ENCODE assay signal across 8 cellular contexts in genomic region chr17:5111402-5112204, GRCh38. TPM values are rescaled to one million over a fixed set of nuclear protein-coding genes. Genes with fewer than 3 reads are reported as not detected.
A peak's percentile ranks its signal among the peaks of the same experiment; 100 is the strongest.
DNase-seq lines count a peak whose midpoint lies in the region; ATAC-seq and TF ChIP-seq lines count a peak whose summit lies in the region.

Gene ZNF232 (minus strand): TSS chr17:5111878. CDS start chr17:5111822, 56 bp downstream.

- peaks cover 59% of the 10 kb centered on the region for H3K36me3 Mint-ChIP-seq in activated naive CD8-positive, alpha-beta T cell treated with anti-CD3 and anti-CD28 coated beads, Interleukin-2, amount 10 ng/mL, durations not matched to agents 7 days and 5 days

- peak within 1 kb of the TSS; percentile 94 for H3K4me3 ChIP-seq in SU-DHL-6 (ENCODE audit: insufficient read depth, low read length, poor library complexity, severe bottlenecking)
- peak within 1 kb of the TSS; percentile 60 for H3K4me3 ChIP-seq in ovary
- H3K4me3 ChIP-seq in thyroid gland (replicated peaks in 1 of 3): peak within 1 kb of the TSS; percentile 68 to 77 (median 73)

- H3K4me2 ChIP-seq in SU-DHL-6 (ENCODE audit: low read depth, low read length, poor library complexity, severe bottlenecking): peak within 1 kb of the TSS; percentile 75

- intact Hi-C loops in Right ventricle myocardium inferior (cut with DNase I): loop anchor here (5.0 kb wide), 1 partner anchor 81 kb away; the partner anchor contains the start of gene ZNF594
- intact Hi-C loops in ovary (cut with DNase I): no loop called here
- intact Hi-C loops in thyroid gland (cut with DNase I): no loop called here

- H3K4me3 Mint-ChIP-seq in activated naive CD8-positive, alpha-beta T cell treated with anti-CD3 and anti-CD28 coated beads, Interleukin-2, amount 10 ng/mL, durations not matched to agents 7 days and 5 days: peak within 1 kb of the TSS; percentile 84

- H2AFZ ChIP-seq in SU-DHL-6 (ENCODE audit: low read depth, low read length, severe bottlenecking): peak within 1 kb of the TSS; percentile 70

- peak; percentile 45 for TF ChIP-seq POLR2A in ovary (IDR thresholded peaks at IDR 0.05)
- peak in 1 of 2 donors; percentile 67 for TF ChIP-seq POLR2A in thyroid gland (IDR thresholded peaks at IDR 0.05)

- H3K27ac ChIP-seq in SU-DHL-6 (ENCODE audit: low read depth, low read length) (peak within 1 kb of the TSS; percentile 62), ovary (peak within 1 kb of the TSS in 1 of 2 donors; percentile 55), thyroid gland (peak within 1 kb of the TSS; percentile 7 to 57 (median 55))

- no peaks in the 10 kb centered on the region for H3K27me3 ChIP-seq in SU-DHL-6 (ENCODE audit: low read length)
- H3K27me3 ChIP-seq in ovary: peaks cover 2% of the 10 kb centered on the region
- peaks cover 8% of the 10 kb centered on the region for H3K27me3 ChIP-seq in thyroid gland

- H3K27me3 Mint-ChIP-seq in activated naive CD8-positive, alpha-beta T cell treated with anti-CD3 and anti-CD28 coated beads, Interleukin-2, amount 10 ng/mL, durations not matched to agents 7 days and 5 days: peaks cover 9% of the 10 kb centered on the region

- 0 to 1% (median 0%) methylated on average over 68 to 69 of the region's 69 CpGs for whole genome bisulfite sequencing in ovary, 3 donors
- WGBS in thyroid gland, 2 donors: 1% methylated on average over 17 of the region's 69 CpGs

- no peaks in the 10 kb centered on the region for H4K20me1 ChIP-seq in SU-DHL-6 (ENCODE audit: low read depth, low read length)

- POLR2A ChIA-PET in activated naive CD8-positive, alpha-beta T cell treated with anti-CD3 and anti-CD28 coated beads, Interleukin-2, amount 10 ng/mL, durations not matched to agents 7 days and 5 days (lab: Charles Lee): interaction anchor here (0.5 to 1.1 kb wide), 2 partner anchors 33 to 912 kb away, joined by 3 read pairs; partner anchors contain the start of gene ZFP3

- H3K9ac ChIP-seq in SU-DHL-6 (ENCODE audit: low read length): peak within 1 kb of the TSS; percentile 86

- TF ChIP-seq CTCF in SU-DHL-6 (IDR thresholded peaks at IDR 0.05; ENCODE audit: insufficient read depth, low read length, poor library complexity, severe bottlenecking): no peak
- TF ChIP-seq CTCF in ovary (IDR thresholded peaks at IDR 0.05): no peak
- peak in 1 of 6 experiments; percentile 19 for TF ChIP-seq CTCF in thyroid gland (IDR thresholded peaks at IDR 0.05)

- H3K4me1 ChIP-seq in ovary (ENCODE audit: insufficient read depth) (peaks cover 3% of the 10 kb centered on the region), thyroid gland (peaks cover 6% of the 10 kb centered on the region in 2 donors)

- peaks cover 11% of the 10 kb centered on the region; the same call in 1 of the 2 replicates for H3F3A ChIP-seq in SU-DHL-6 (ENCODE audit: insufficient read depth)

- ATAC-seq in HG02588 (IDR thresholded peaks at IDR 0.05; ENCODE audit: unreplicated experiment) (peak; percentile 87), Right ventricle myocardium inferior (peak; percentile 96)
- ATAC-seq in activated naive CD8-positive, alpha-beta T cell treated with anti-CD3 and anti-CD28 coated beads, Interleukin-2, amount 10 ng/mL, durations not matched to agents 7 days and 5 days (ENCODE audit: low read depth): peak; percentile 95

- peaks cover 4% of the 10 kb centered on the region for H3K9me3 Mint-ChIP-seq in activated naive CD8-positive, alpha-beta T cell treated with anti-CD3 and anti-CD28 coated beads, Interleukin-2, amount 10 ng/mL, durations not matched to agents 7 days and 5 days

- peaks cover 11% of the 10 kb centered on the region for H3K4me1 Mint-ChIP-seq in activated naive CD8-positive, alpha-beta T cell treated with anti-CD3 and anti-CD28 coated beads, Interleukin-2, amount 10 ng/mL, durations not matched to agents 7 days and 5 days

- peak; percentile 48 for DNase-seq in GM04503 (ENCODE audit: low read depth)
- peak; percentile 94 for DNase-seq in NCI-H1105 treated with DMSO at 0.1 percent for 48 hours (lab: John Stamatoyannopoulos, UW)
- DNase-seq in activated naive CD8-positive, alpha-beta T cell treated with anti-CD3 and anti-CD28 coated beads, Interleukin-2, amount 10 ng/mL, durations not matched to agents 7 days and 5 days: peak; percentile 93
- DNase-seq in Right ventricle myocardium inferior (ENCODE audit: missing footprints): peak; percentile 97
- DNase-seq in ovary: peak; percentile 91 to 96 (median 94)
- DNase-seq in thyroid gland: peak; percentile 94 to 97

- H3K36me3 ChIP-seq in SU-DHL-6 (ENCODE audit: low read length): peaks cover 13% of the 10 kb centered on the region
- no peaks in the 10 kb centered on the region for H3K36me3 ChIP-seq in ovary
- peaks cover 0 to 9% of the 10 kb centered on the region in 2 donors for H3K36me3 ChIP-seq in thyroid gland

- TF ChIP-seq EP300 in ovary (IDR thresholded peaks at IDR 0.05): no peak

- no peaks in the 10 kb centered on the region for H3K9me2 ChIP-seq in SU-DHL-6 (replicated peaks; ENCODE audit: insufficient read depth, low read length)

- H3K27ac Mint-ChIP-seq in activated naive CD8-positive, alpha-beta T cell treated with anti-CD3 and anti-CD28 coated beads, Interleukin-2, amount 10 ng/mL, durations not matched to agents 7 days and 5 days: peak within 1 kb of the TSS; percentile 79

- peaks cover 35% of the 10 kb centered on the region for H3K79me2 ChIP-seq in SU-DHL-6 (ENCODE audit: insufficient read depth, low read length)

- H3K9me3 ChIP-seq in SU-DHL-6 (ENCODE audit: insufficient read depth, low read length) (no peaks in the 10 kb centered on the region), ovary (no peaks in the 10 kb centered on the region), thyroid gland (no peaks in the 10 kb centered on the region)

RNA-seq across cellular contexts. Expression of gene ZNF232, which starts in this region (rescaled TPM):
- 10 to 100 TPM in 1 of 2 experiments, 1 to 10 TPM in 1; 9.4 to 12.9 TPM for total RNA-seq in activated naive CD8-positive, alpha-beta T cell treated with anti-CD3 and anti-CD28 coated beads, Interleukin-2, amount 10 ng/mL, durations not matched to agents 7 days and 5 days
- total RNA-seq in Right ventricle myocardium inferior (4.9 TPM), ovary (10 to 100 TPM in 4 of 7 donors, 1 to 10 TPM in 3; 7.8 to 15.3 (median 11.1) TPM), thyroid gland (10 to 100 TPM in 2 of 4 donors, 1 to 10 TPM in 2; 7.5 to 13.7 (median 9.6) TPM)
- polyA plus RNA-seq in ovary: 10 to 100 TPM in 1 of 2 donors, 1 to 10 TPM in 1; 9.1 to 11.8 TPM
